In genomic region chr9:132288956-132289355, GRCh38 we compare ENCODE assay signal across 13 cellular contexts.
A peak's percentile ranks its signal among the peaks of the same experiment; 100 is the strongest.
DNase-seq lines count a peak whose midpoint lies in the region; TF ChIP-seq lines count a peak whose summit lies in the region.
"Had no signal": no experiment of that assay in that cellular context is flagged by ENCODE, and none has a peak within 500 bp of the region (broad histone marks: within the 10 kb centered on the region; RNA-seq: fewer than 3 reads in every experiment).

No MANE protein-coding gene starts in this region.

- peaks cover 17 to 47% of the 10 kb centered on the region in 2 donors for H3K36me3 Mint-ChIP-seq in CD4-positive, alpha-beta memory T cell
- H3K36me3 Mint-ChIP-seq in activated naive CD8-positive, alpha-beta T cell, result peaks cover 4% of the 10 kb centered on the region
- H3K36me3 Mint-ChIP-seq in mesothelial cell of epicardium, result peaks cover 17% of the 10 kb centered on the region

- no peaks in the 10 kb centered on the region for H3K27me3 Mint-ChIP-seq in CD4-positive, alpha-beta memory T cell
- no peaks in the 10 kb centered on the region for H3K27me3 Mint-ChIP-seq in activated naive CD8-positive, alpha-beta T cell
- H3K27me3 Mint-ChIP-seq in mesothelial cell of epicardium (ENCODE audit: low read depth), result no peaks in the 10 kb centered on the region

- H3K4me3 ChIP-seq in CD4-positive, alpha-beta memory T cell (ENCODE audit: low read length in 2 of 2), result no peak overlapping the region
- H3K4me3 ChIP-seq in ascending aorta, result no peak overlapping the region
- H3K4me3 ChIP-seq: suprapubic skin had no signal

- DNase-seq in A172 (ENCODE audit: low spot score) (peak; percentile 6), mesothelial cell of epicardium (ENCODE audit: low spot score in 2 of 2, unreplicated experiment in 2 of 2) (no peak), COR-L47 (lab: John Stamatoyannopoulos, UW) (no peak), C1 segment of cervical spinal cord (lab: John Stamatoyannopoulos, UW) (no peak), ascending aorta (ENCODE audit: low spot score in 2 of 2) (no peak), GDM1 (lab: John Stamatoyannopoulos, UW) (no peak)
- DNase-seq in CD4-positive, alpha-beta memory T cell, result no peak
- DNase-seq: effector CD4-positive, alpha-beta T cell; H7; Karpas-422 had no signal

- TF ChIP-seq CTCF in mesothelial cell of epicardium (IDR thresholded peaks at IDR 0.05; ENCODE audit: unreplicated experiment) (no peak), ascending aorta (IDR thresholded peaks at IDR 0.05) (no peak)

- peaks cover 7 to 20% (median 14%) of the 10 kb centered on the region in 4 donors for H3K4me1 Mint-ChIP-seq in CD4-positive, alpha-beta memory T cell
- peaks cover 19% of the 10 kb centered on the region for H3K4me1 Mint-ChIP-seq in activated naive CD8-positive, alpha-beta T cell (ENCODE audit: low read depth)
- peaks cover 24% of the 10 kb centered on the region for H3K4me1 Mint-ChIP-seq in mesothelial cell of epicardium
- H3K4me1 Mint-ChIP-seq: WTC11 had no signal

- no peaks in the 10 kb centered on the region for H3K27me3 ChIP-seq in CD4-positive, alpha-beta memory T cell (ENCODE audit: insufficient read depth, low read length)
- no peaks in the 10 kb centered on the region for H3K27me3 ChIP-seq in ascending aorta
- H3K27me3 ChIP-seq: suprapubic skin had no signal

- no peaks in the 10 kb centered on the region for H3K9me3 Mint-ChIP-seq in CD4-positive, alpha-beta memory T cell
- H3K9me3 Mint-ChIP-seq in activated naive CD8-positive, alpha-beta T cell (ENCODE audit: low read depth), result no peaks in the 10 kb centered on the region
- no peaks in the 10 kb centered on the region for H3K9me3 Mint-ChIP-seq in mesothelial cell of epicardium
- H3K9me3 Mint-ChIP-seq: WTC11 had no signal

- H3K27ac ChIP-seq in CD4-positive, alpha-beta memory T cell (ENCODE audit: low read depth, low read length), result no peak overlapping the region
- H3K27ac ChIP-seq in ascending aorta, result peak overlapping the region in 1 of 2 donors; percentile 32
- H3K27ac ChIP-seq: suprapubic skin had no signal

- POLR2A ChIA-PET in CD4-positive, alpha-beta memory T cell (lab: Charles Lee; ENCODE audit: partially characterized antibody), result no interaction called here

- peak overlapping the region in 5 of 7 donors; percentile 27 to 66 (median 63) for H3K27ac Mint-ChIP-seq in CD4-positive, alpha-beta memory T cell
- peak overlapping the region; percentile 68 for H3K27ac Mint-ChIP-seq in activated naive CD8-positive, alpha-beta T cell
- H3K27ac Mint-ChIP-seq in mesothelial cell of epicardium, result peak overlapping the region; percentile 95
- H3K27ac Mint-ChIP-seq: WTC11 had no signal

- H3K4me3 Mint-ChIP-seq in CD4-positive, alpha-beta memory T cell, result no peak overlapping the region
- no peak overlapping the region for H3K4me3 Mint-ChIP-seq in activated naive CD8-positive, alpha-beta T cell
- H3K4me3 Mint-ChIP-seq in mesothelial cell of epicardium, result no peak overlapping the region
- H3K4me3 Mint-ChIP-seq: WTC11 had no signal

- CTCF ChIA-PET in CD4-positive, alpha-beta memory T cell (lab: Charles Lee; ENCODE audit: partially characterized antibody), result no interaction called here

- H3K4me1 ChIP-seq in CD4-positive, alpha-beta memory T cell (ENCODE audit: insufficient read depth, low read length), result peaks cover 7% of the 10 kb centered on the region
- H3K4me1 ChIP-seq in ascending aorta, result no peaks in the 10 kb centered on the region
- H3K4me1 ChIP-seq: suprapubic skin had no signal

- peaks cover 33% of the 10 kb centered on the region for H3K36me3 ChIP-seq in CD4-positive, alpha-beta memory T cell (ENCODE audit: insufficient read depth, low read length)
- peaks cover 34 to 72% of the 10 kb centered on the region in 2 donors for H3K36me3 ChIP-seq in ascending aorta

- intact Hi-C loops in CD4-positive, alpha-beta memory T cell (cut with micrococcal nuclease), result no loop called here
- intact Hi-C loops in ascending aorta (cut with DNase I), result no loop called here

- no peaks in the 10 kb centered on the region for H3K9me3 ChIP-seq in CD4-positive, alpha-beta memory T cell (ENCODE audit: control insufficient read depth in 1 of 2, low read length in 2 of 2)
- no peaks in the 10 kb centered on the region for H3K9me3 ChIP-seq in ascending aorta
- H3K9me3 ChIP-seq: suprapubic skin had no signal
